In genomic region chr2:120647487-120647886, GRCh38 we compare ENCODE assay signal across 16 cellular contexts.
A peak's percentile ranks its signal among the peaks of the same experiment; 100 is the strongest.
DNase-seq lines count a peak whose midpoint lies in the region; ATAC-seq, FAIRE-seq and TF ChIP-seq lines count a peak whose summit lies in the region.
"Had no signal": no experiment of that assay in that cellular context is flagged by ENCODE, and none has a peak within 500 bp of the region (broad histone marks: within the 10 kb centered on the region; RNA-seq: fewer than 3 reads in every experiment).

No MANE protein-coding gene starts in this region.

- H3K27ac ChIP-seq in ACC112 (ENCODE audit: low read depth, low read length) (peak overlapping the region; percentile 79), astrocyte (ENCODE audit: low read depth, low read length) (no peak overlapping the region)
- H3K27ac ChIP-seq: hepatocyte, psoas muscle had no signal

- ATAC-seq in GM18498 (IDR thresholded peaks at IDR 0.05; ENCODE audit: unreplicated experiment): no peak
- no peak for ATAC-seq in HG03432 (IDR thresholded peaks at IDR 0.05; ENCODE audit: unreplicated experiment)
- ATAC-seq: naive thymus-derived CD4-positive, alpha-beta T cell; psoas muscle had no signal

- H3K36me3 ChIP-seq in ACC112 (ENCODE audit: insufficient read depth, low read length) (no peaks in the 10 kb centered on the region), astrocyte (ENCODE audit: insufficient read depth, low read length) (no peaks in the 10 kb centered on the region)

- TF ChIP-seq CTCF in astrocyte (IDR thresholded peaks at IDR 0.05; ENCODE audit: insufficient read depth, low read depth, low read length) (no peak), mesothelial cell of epicardium (IDR thresholded peaks at IDR 0.05; ENCODE audit: unreplicated experiment) (no peak)

- no peaks in the 10 kb centered on the region for H3K79me2 ChIP-seq in ACC112 (ENCODE audit: control insufficient read depth, insufficient read depth, low read length, unreplicated experiment)
- no peaks in the 10 kb centered on the region for H3K79me2 ChIP-seq in astrocyte (ENCODE audit: insufficient read depth, low read length)
- H3K79me2 ChIP-seq: hepatocyte had no signal

- no peak overlapping the region for H2AFZ ChIP-seq in ACC112 (ENCODE audit: low read length, unreplicated experiment)
- no peak overlapping the region for H2AFZ ChIP-seq in astrocyte (ENCODE audit: low read depth, low read length)
- H2AFZ ChIP-seq: hepatocyte had no signal

- H3K9ac ChIP-seq in astrocyte (ENCODE audit: low read length): no peak overlapping the region

- no peak overlapping the region for H3K4me2 ChIP-seq in astrocyte (ENCODE audit: low read length)
- H3K4me2 ChIP-seq: hepatocyte had no signal

- H3K27me3 Mint-ChIP-seq in astrocyte (ENCODE audit: low read depth, unreplicated experiment) (peaks cover under 1% of the 10 kb centered on the region), mesothelial cell of epicardium (ENCODE audit: low read depth) (peaks cover 20% of the 10 kb centered on the region)

- DNase-seq in H54 (ENCODE audit: insufficient read length, low spot score) (no peak), astrocyte (ENCODE audit: low read depth) (peak; percentile 34), glomerular visceral epithelial cell (ENCODE audit: extremely low spot score) (peak; percentile 25), NCI-H2107 (lab: John Stamatoyannopoulos, UW) (no peak), mesothelial cell of epicardium (ENCODE audit: low spot score in 2 of 2, unreplicated experiment in 2 of 2) (no peak)
- DNase-seq: activated gamma-delta T cell treated with Interleukin-2 at 50 U/mL for 16 hours; DMS 273 treated with DMSO at 0.1 percent for 48 hours; naive thymus-derived CD4-positive, alpha-beta T cell; NCI-H82; psoas muscle; stimulated activated CD4-positive, alpha-beta T cell treated with anti-CD3 and anti-CD28 coated beads, Interleukin-15, amount 100 ng/mL, for 24 hours had no signal

- H3K9me3 Mint-ChIP-seq in astrocyte (ENCODE audit: unreplicated experiment) (peaks cover 34% of the 10 kb centered on the region), mesothelial cell of epicardium (peaks cover 34% of the 10 kb centered on the region)

- H3K4me3 Mint-ChIP-seq in astrocyte (ENCODE audit: unreplicated experiment): no peak overlapping the region
- H3K4me3 Mint-ChIP-seq in mesothelial cell of epicardium: no peak overlapping the region
- H3K4me3 Mint-ChIP-seq: naive thymus-derived CD4-positive, alpha-beta T cell had no signal

- H3K27me3 ChIP-seq in ACC112 (ENCODE audit: insufficient read depth, low read length) (no peaks in the 10 kb centered on the region), astrocyte (ENCODE audit: insufficient read depth, low read length) (peaks cover 4% of the 10 kb centered on the region)
- H3K27me3 ChIP-seq: hepatocyte had no signal

- H3K36me3 Mint-ChIP-seq in astrocyte (ENCODE audit: low read depth, unreplicated experiment): peaks cover 6% of the 10 kb centered on the region
- peaks cover 8% of the 10 kb centered on the region for H3K36me3 Mint-ChIP-seq in mesothelial cell of epicardium

- peak; percentile 15 for FAIRE-seq in H54 (lab: Jason Lieb, UNC)
- FAIRE-seq in astrocyte (lab: Jason Lieb, UNC): peak; percentile 29
- FAIRE-seq: endometrium had no signal

- no peaks in the 10 kb centered on the region for H4K20me1 ChIP-seq in astrocyte (ENCODE audit: insufficient read depth, low read length)

- no peak overlapping the region for H3K4me3 ChIP-seq in ACC112 (ENCODE audit: low read depth, low read length)
- H3K4me3 ChIP-seq in astrocyte (ENCODE audit: insufficient read depth, low read depth, low read length): no peak overlapping the region
- H3K4me3 ChIP-seq: hepatocyte, psoas muscle had no signal

- H3K9me3 ChIP-seq in astrocyte (ENCODE audit: insufficient read depth, low read depth, low read length): peaks cover 12% of the 10 kb centered on the region

- peaks cover 10% of the 10 kb centered on the region for H3K4me1 ChIP-seq in ACC112 (ENCODE audit: control insufficient read depth, insufficient read depth, low read length, unreplicated experiment)
- H3K4me1 ChIP-seq in astrocyte (ENCODE audit: insufficient read depth, low read length): no peaks in the 10 kb centered on the region
- H3K4me1 ChIP-seq: psoas muscle had no signal

- H3K4me1 Mint-ChIP-seq in astrocyte (ENCODE audit: low read depth, unreplicated experiment): peaks cover 6% of the 10 kb centered on the region
- no peaks in the 10 kb centered on the region for H3K4me1 Mint-ChIP-seq in mesothelial cell of epicardium
- H3K4me1 Mint-ChIP-seq: naive thymus-derived CD4-positive, alpha-beta T cell had no signal

- H3K27ac Mint-ChIP-seq in astrocyte (ENCODE audit: unreplicated experiment) (peak overlapping the region; percentile 53), mesothelial cell of epicardium (no peak overlapping the region)
- H3K27ac Mint-ChIP-seq: naive thymus-derived CD4-positive, alpha-beta T cell had no signal

- no peak for TF ChIP-seq POLR2A in H54 (IDR thresholded peaks at IDR 0.05; ENCODE audit: low read depth, low read length)

Comparison
In these comparisons a context has a peak if more than half of its experiments do, and no peak if none do; other contexts are left out.
1. DNase-seq: peak in astrocyte (single experiment) and glomerular visceral epithelial cell (single experiment); none in H54 (single experiment), NCI-H2107 (single experiment) and mesothelial cell of epicardium (0 of 2).